10 cellular contexts compared by ENCODE assay signal in the genomic region with DNA sequence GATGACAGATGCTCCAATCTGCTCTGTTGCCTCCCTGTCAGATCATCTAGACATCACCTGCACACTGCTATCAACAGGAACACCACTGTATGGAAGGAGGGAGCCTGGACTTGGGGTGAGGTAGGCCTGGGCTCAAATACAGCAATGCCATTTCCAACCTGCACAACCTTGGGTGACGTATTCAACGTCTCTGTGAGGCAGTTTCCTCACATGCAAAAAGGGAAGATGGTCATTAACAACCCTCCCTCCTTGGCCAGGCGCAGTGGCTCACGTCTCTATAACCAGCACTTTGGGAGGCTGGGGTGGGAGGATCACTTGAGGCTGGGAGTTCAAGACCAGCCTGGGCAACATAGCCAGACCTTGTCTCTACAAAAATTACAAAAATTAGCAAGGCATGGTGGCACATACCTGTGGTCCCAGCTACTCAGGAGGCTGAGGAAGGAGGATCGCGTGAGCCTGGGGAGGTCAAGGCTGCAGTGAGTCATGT. TPM values are rescaled to one million over a fixed set of nuclear protein-coding genes. Genes with fewer than 3 reads are reported as not detected.
DNase-seq lines count a peak whose midpoint lies in the region; ATAC-seq and TF ChIP-seq lines count a peak whose summit lies in the region.
"Had no signal": no experiment of that assay in that cellular context is flagged by ENCODE, and none has a peak within 500 bp of the region (broad histone marks: within the 10 kb centered on the region; RNA-seq: fewer than 3 reads in every experiment).

No MANE protein-coding gene starts in this region.

- no peaks in the 10 kb centered on the region for H3K9me2 ChIP-seq in HCT116 (ENCODE audit: insufficient read depth)

- no peaks in the 10 kb centered on the region for H4K20me1 ChIP-seq in HCT116 (ENCODE audit: insufficient read depth)

- TF ChIP-seq POLR2A in HCT116 (IDR thresholded peaks at IDR 0.05; ENCODE audit: borderline replicate concordance, extremely low read depth, insufficient read depth, insufficient read length) (no peak), testis (IDR thresholded peaks at IDR 0.05) (no peak)

- ATAC-seq in HCT116 (peak; percentile 12; the same call in 1 of the 2 replicates), HG03469 (IDR thresholded peaks at IDR 0.05; ENCODE audit: unreplicated experiment) (no peak), GM21737 (IDR thresholded peaks at IDR 0.05; ENCODE audit: unreplicated experiment) (no peak)

- H3K4me1 ChIP-seq in A673 (ENCODE audit: insufficient read depth, low read length, poor library complexity, severe bottlenecking) (peaks cover 40% of the 10 kb centered on the region), HCT116 (ENCODE audit: control insufficient read depth in 1 of 2, insufficient read depth in 2 of 2, low read length in 2 of 2) (peaks cover 0 to 24% of the 10 kb centered on the region in 2 experiments; a peak in 2 of 4 replicates), ascending aorta (peaks cover 4 to 13% of the 10 kb centered on the region in 2 donors), muscle layer of duodenum (ENCODE audit: control insufficient read depth in 1 of 2, insufficient read depth in 2 of 2, low read length in 2 of 2) (peaks cover 0 to 10% of the 10 kb centered on the region in 2 donors), testis (no peaks in the 10 kb centered on the region)
- H3K4me1 ChIP-seq: pancreas had no signal

- WGBS in testis, 2 donors: 83 to 96% methylated on average over 6 of the region's 6 CpGs

- peak overlapping the region; percentile 53 for H3K4me2 ChIP-seq in HCT116 (ENCODE audit: low read length)

- TF ChIP-seq CTCF in A673 (conservative IDR thresholded peaks at IDR 0.05; ENCODE audit: low read depth, low read length) (no peak), HCT116 (IDR thresholded peaks at IDR 0.05 in 2 of 3, conservative IDR thresholded peaks at IDR 0.05 in 1 of 3; ENCODE audit: borderline replicate concordance in 1 of 3, insufficient read depth in 1 of 3, low read depth in 2 of 3, low read length in 2 of 3) (no peak), ascending aorta (IDR thresholded peaks at IDR 0.05) (no peak), testis (IDR thresholded peaks at IDR 0.05) (no peak)

- intact Hi-C loops in A673 (cut with micrococcal nuclease; ENCODE audit: unreplicated experiment) (no loop called here), HCT116 (cut with micrococcal nuclease) (no loop called here), ascending aorta (cut with DNase I) (no loop called here), testis (cut with DNase I; ENCODE audit: low total_unique reads) (no loop called here)

- TF ChIP-seq RAD21 in HCT116 (IDR thresholded peaks at IDR 0.05; ENCODE audit: low read depth): no peak

- H3K4me3 ChIP-seq in A673 (ENCODE audit: low read depth, low read length, poor library complexity, severe bottlenecking) (no peak overlapping the region), HCT116 (replicated peaks in 1 of 2; ENCODE audit: low read depth in 1 of 2, low read length in 2 of 2) (no peak overlapping the region), ascending aorta (no peak overlapping the region), muscle layer of duodenum (ENCODE audit: low read depth in 1 of 2, low read length in 2 of 2) (no peak overlapping the region), testis (no peak overlapping the region)
- H3K4me3 ChIP-seq: MG63, pancreas had no signal

- DNase-seq in A673 (ENCODE audit: low spot score): no peak
- DNase-seq in HCT116 (ENCODE audit: low read depth, low spot score): no peak
- DNase-seq in ascending aorta (ENCODE audit: low spot score in 2 of 2): no peak
- DNase-seq in testis: no peak
- no peak for DNase-seq in stimulated activated CD4-positive, alpha-beta T cell treated with anti-CD3 and anti-CD28 coated beads, Interleukin-2, amount 100 ng/mL, for 24 hours

- no TSS peak for BruUV-seq in A673 (replicated peaks; lab: Mats Ljungman, UMichigan)
- BruUV-seq in HCT116 (replicated peaks; lab: Mats Ljungman, UMichigan): no TSS peak

- no peaks in the 10 kb centered on the region for H3K9me3 ChIP-seq in A673 (ENCODE audit: low read depth, low read length, poor library complexity, severe bottlenecking)
- H3K9me3 ChIP-seq in HCT116 (ENCODE audit: control insufficient read depth in 1 of 2, insufficient read depth in 1 of 2, low read depth in 1 of 2, low read length in 2 of 2): no peaks in the 10 kb centered on the region
- no peaks in the 10 kb centered on the region for H3K9me3 ChIP-seq in ascending aorta
- no peaks in the 10 kb centered on the region for H3K9me3 ChIP-seq in muscle layer of duodenum (ENCODE audit: control insufficient read depth in 1 of 2, low read length in 2 of 2)
- H3K9me3 ChIP-seq in testis: no peaks in the 10 kb centered on the region
- H3K9me3 ChIP-seq: MG63, pancreas had no signal

- no peaks in the 10 kb centered on the region for H3K79me2 ChIP-seq in HCT116 (ENCODE audit: insufficient read depth, low read length)

- CTCF ChIA-PET in A673 (lab: Charles Lee): interaction anchor here (0.6 kb wide), 1 partner anchor 16 kb away, joined by 3 read pairs; no protein-coding TSS in a partner anchor
- CTCF ChIA-PET in HCT116 (lab: Charles Lee): no interaction called here

- H3K36me3 ChIP-seq in A673 (ENCODE audit: insufficient read depth, low read length, poor library complexity, severe bottlenecking): peaks cover 22% of the 10 kb centered on the region
- no peaks in the 10 kb centered on the region; a peak in 2 of 4 replicates for H3K36me3 ChIP-seq in HCT116 (ENCODE audit: control insufficient read depth in 1 of 2, insufficient read depth in 2 of 2, low read length in 2 of 2)
- peaks cover 11 to 23% of the 10 kb centered on the region in 2 donors for H3K36me3 ChIP-seq in ascending aorta
- H3K36me3 ChIP-seq in muscle layer of duodenum (ENCODE audit: control insufficient read depth in 1 of 2, insufficient read depth in 2 of 2, low read length in 2 of 2): peaks cover 0 to 20% of the 10 kb centered on the region in 2 donors
- H3K36me3 ChIP-seq in testis (ENCODE audit: low read depth, missing control alignments): no peaks in the 10 kb centered on the region
- H3K36me3 ChIP-seq: pancreas had no signal

- POLR2A ChIA-PET in A673 (lab: Charles Lee; ENCODE audit: low non-redundant PET) (no interaction called here), HCT116 (lab: Charles Lee) (no interaction called here)

- H3K27me3 ChIP-seq in A673 (replicated peaks; ENCODE audit: insufficient read depth, low read depth, low read length, poor library complexity): no peaks in the 10 kb centered on the region
- no peaks in the 10 kb centered on the region for H3K27me3 ChIP-seq in HCT116 (ENCODE audit: insufficient read depth, low read length)
- H3K27me3 ChIP-seq in ascending aorta: no peaks in the 10 kb centered on the region
- no peaks in the 10 kb centered on the region for H3K27me3 ChIP-seq in muscle layer of duodenum (ENCODE audit: low read depth, low read length)
- H3K27me3 ChIP-seq in testis: no peaks in the 10 kb centered on the region
- H3K27me3 ChIP-seq: MG63, pancreas had no signal

- RAD21 ChIA-PET in HCT116 (lab: Charles Lee; ENCODE audit: low non-redundant PET in 1 of 2, low total read pairs in 2 of 2, uncharacterized antibody in 2 of 2, unreplicated experiment in 2 of 2): no interaction called here

- no peak overlapping the region for H2AFZ ChIP-seq in HCT116 (ENCODE audit: low read depth, low read length, poor library complexity, severe bottlenecking)

- H3K27ac ChIP-seq in A673 (ENCODE audit: low read depth, low read length, poor library complexity, severe bottlenecking): peak overlapping the region; percentile 86
- H3K27ac ChIP-seq in HCT116 (ENCODE audit: low read depth, low read length): no peak overlapping the region
- peak overlapping the region; percentile 73 to 84 for H3K27ac ChIP-seq in ascending aorta
- peak overlapping the region; percentile 23 for H3K27ac ChIP-seq in muscle layer of duodenum (ENCODE audit: low read length)
- peak overlapping the region in 1 of 2 donors; percentile 7 for H3K27ac ChIP-seq in testis

- H3K9ac ChIP-seq in HCT116 (ENCODE audit: low read length): no peak overlapping the region

TF ChIP-seq in HCT116, 20 proteins besides CTCF, POLR2A, EP300 and RAD21 (continues in another document):
- TF ChIP-seq, protein P1, sequence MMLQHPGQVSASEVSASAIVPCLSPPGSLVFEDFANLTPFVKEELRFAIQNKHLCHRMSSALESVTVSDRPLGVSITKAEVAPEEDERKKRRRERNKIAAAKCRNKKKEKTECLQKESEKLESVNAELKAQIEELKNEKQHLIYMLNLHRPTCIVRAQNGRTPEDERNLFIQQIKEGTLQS (IDR thresholded peaks at IDR 0.05): no peak
- TF ChIP-seq EZH2 (IDR thresholded peaks at IDR 0.05) (no peak), JUND (IDR thresholded peaks at IDR 0.05) (no peak)
- TF ChIP-seq, protein P2, sequence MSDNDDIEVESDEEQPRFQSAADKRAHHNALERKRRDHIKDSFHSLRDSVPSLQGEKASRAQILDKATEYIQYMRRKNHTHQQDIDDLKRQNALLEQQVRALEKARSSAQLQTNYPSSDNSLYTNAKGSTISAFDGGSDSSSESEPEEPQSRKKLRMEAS (IDR thresholded peaks at IDR 0.05): no peak

RNA-seq across cellular contexts. Expression of gene XRCC1, which starts 13.1 kb away (rescaled TPM):
- total RNA-seq in A673 (2021) (69.4 and 86.0 TPM in 2 replicates), HCT116 (2021; ENCODE audit: unreplicated experiment) (37.4 TPM), ascending aorta (6.4 TPM), testis (10 to 100 TPM; 40.6 to 44.8 TPM)
- 28.7 and 35.0 TPM in 2 replicates for polyA plus RNA-seq in HCT116 (2012)
- 49.1 TPM for polyA plus RNA-seq in testis (ENCODE audit: insufficient read depth, low read depth, low replicate concordance)

RNA-seq across cellular contexts. Expression of gene PINLYP, which starts 13.3 kb away (rescaled TPM):
- total RNA-seq in A673 (2021) (14.3 and 15.6 TPM in 2 replicates), HCT116 (2021; ENCODE audit: unreplicated experiment) (0.17 TPM), ascending aorta (2.2 TPM), testis (1 to 10 TPM; 5.8 to 5.9 TPM)
- polyA plus RNA-seq in HCT116 (2012): 0.12 and 0.40 TPM in 2 replicates
- 9.9 TPM for polyA plus RNA-seq in testis (ENCODE audit: insufficient read depth, low read depth, low replicate concordance)

RNA-seq across cellular contexts. Expression of gene ZNF575, which starts 29.3 kb away (rescaled TPM):
- 2.8 and 3.1 TPM in 2 replicates for total RNA-seq in A673 (2021)
- total RNA-seq in HCT116 (2021; ENCODE audit: unreplicated experiment): 1.9 TPM
- polyA plus RNA-seq in HCT116 (2012): 1.0 and 2.0 TPM in 2 replicates
- not detected for total RNA-seq in ascending aorta
- total RNA-seq in testis: 1 to 10 TPM; 1.1 to 1.7 TPM
- polyA plus RNA-seq in testis (ENCODE audit: insufficient read depth, low read depth, low replicate concordance): 2.4 TPM

RNA-seq across cellular contexts. Expression of gene IRGQ, which starts 33.7 kb away (rescaled TPM):
- total RNA-seq in A673 (2021) (34.1 and 37.7 TPM in 2 replicates), HCT116 (2021; ENCODE audit: unreplicated experiment) (14.6 TPM), ascending aorta (17.2 TPM), testis (10 to 100 TPM; 26.4 to 29.0 TPM)
- 3.4 and 3.9 TPM in 2 replicates for polyA plus RNA-seq in HCT116 (2012)
- polyA plus RNA-seq in testis (ENCODE audit: insufficient read depth, low read depth, low replicate concordance): 6.0 TPM

RNA-seq across cellular contexts. Expression of gene ZNF576, which starts 34.1 kb away (rescaled TPM):
- 19.2 and 20.3 TPM in 2 replicates for total RNA-seq in A673 (2021)
- total RNA-seq in HCT116 (2021; ENCODE audit: unreplicated experiment): 11.2 TPM
- polyA plus RNA-seq in HCT116 (2012): 11.4 and 11.9 TPM in 2 replicates
- total RNA-seq in ascending aorta: 3.1 TPM
- 10 to 100 TPM; 14.6 to 17.9 TPM for total RNA-seq in testis
- polyA plus RNA-seq in testis (ENCODE audit: insufficient read depth, low read depth, low replicate concordance): 23.1 TPM
